ENCODE assay signal across 22 cellular contexts in genomic region chr16:9122342-9122741, GRCh38. TPM values are rescaled to one million over a fixed set of nuclear protein-coding genes. Genes with fewer than 3 reads are reported as not detected.
DNase-seq lines count a peak whose midpoint lies in the region; ATAC-seq and TF ChIP-seq lines count a peak whose summit lies in the region.
"Had no signal": no experiment of that assay in that cellular context is flagged by ENCODE, and none has a peak within 500 bp of the region (broad histone marks: within the 10 kb centered on the region; RNA-seq: fewer than 3 reads in every experiment).

No MANE protein-coding gene starts in this region.

- H3K9me3 ChIP-seq in DND-41 (ENCODE audit: insufficient read depth, low read length, severe bottlenecking): no peaks in the 10 kb centered on the region
- H3K9me3 ChIP-seq in colonic mucosa: no peaks in the 10 kb centered on the region
- no peaks in the 10 kb centered on the region for H3K9me3 ChIP-seq in spleen
- no peaks in the 10 kb centered on the region for H3K9me3 ChIP-seq in Caco-2
- H3K9me3 ChIP-seq: tibial nerve had no signal

- H4K20me1 ChIP-seq in DND-41 (ENCODE audit: insufficient read depth, low read length): peaks cover 64% of the 10 kb centered on the region

- intact Hi-C loops in colonic mucosa (cut with DNase I): no loop called here
- intact Hi-C loops in spleen (cut with DNase I; ENCODE audit: low total_unique reads): loop anchor here (10.0 kb wide), 1 partner anchor 228 kb away; no protein-coding TSS in a partner anchor
- intact Hi-C loops in Caco-2 (cut with micrococcal nuclease; ENCODE audit: unreplicated experiment): no loop called here

- CTCF ChIA-PET in activated CD8-positive, alpha-beta memory T cell treated with anti-CD3 and anti-CD28 coated beads, Interleukin-2, amount 10 ng/mL, durations not matched to agents 7 days and 5 days (lab: Charles Lee): interaction anchor here (1.9 to 2.4 kb wide), 2 partner anchors 13 to 17 kb away, joined by 7 to 9 read pairs; no protein-coding TSS in a partner anchor
- CTCF ChIA-PET in Caco-2 (lab: Charles Lee): no interaction called here

- H3K36me3 ChIP-seq in DND-41 (ENCODE audit: insufficient read depth, low read length) (peaks cover 76% of the 10 kb centered on the region), colonic mucosa (peaks cover 5% of the 10 kb centered on the region), spleen (peaks cover 0 to 86% (median 27%) of the 10 kb centered on the region in 6 donors), Caco-2 (ENCODE audit: control insufficient read depth, insufficient read depth, low read length) (peaks cover 2% of the 10 kb centered on the region)

- H3K27me3 Mint-ChIP-seq in activated CD8-positive, alpha-beta memory T cell treated with anti-CD3 and anti-CD28 coated beads, Interleukin-2, amount 10 ng/mL, durations not matched to agents 7 days and 5 days: no peaks in the 10 kb centered on the region
- H3K27me3 Mint-ChIP-seq in Caco-2 (ENCODE audit: insufficient read depth, unreplicated experiment): no peaks in the 10 kb centered on the region
- H3K27me3 Mint-ChIP-seq: activated naive CD8-positive, alpha-beta T cell; progenitor cell of endocrine pancreas; stimulated activated naive CD8-positive, alpha-beta T cell treated with anti-CD3 and anti-CD28 coated beads, Interleukin-15, Interleukin-2, amounts not matched to agents 100 ng/mL and 50 ng/mL, for 24 hours had no signal

- 88 to 94% (median 90%) methylated on average over 5 of the region's 5 CpGs for WGBS in spleen, 5 donors

- DNase-seq in activated CD8-positive, alpha-beta memory T cell treated with anti-CD3 and anti-CD28 coated beads, Interleukin-2, amount 10 ng/mL, durations not matched to agents 7 days and 5 days: peak; percentile 29
- DNase-seq in activated CD8-positive, alpha-beta memory T cell treated with anti-CD3 and anti-CD28 coated beads, Interleukin-2, amount 50 U/mL, for 4 hours: no peak
- DNase-seq in DND-41 (no peak), colonic mucosa (no peak), spleen (peak; percentile 47), erythroblast (lab: John Stamatoyannopoulos, UW) (no peak), Caco-2 (no peak)
- no peak for DNase-seq in stimulated activated CD4-positive, alpha-beta T cell treated with anti-CD3 and anti-CD28 coated beads, Interleukin-4, amount 100 ng/mL, for 24 hours
- DNase-seq: ACHN; IMR-90; left ventricle myocardium superior; NCI-H1417; NCI-H2107; NK-92 treated with Interleukin-12 subunit alpha and Interleukin-12 subunit beta, amount 100 ng/mL, for 24 hours; T-helper 9 cell had no signal

- no peaks in the 10 kb centered on the region for H3K27me3 ChIP-seq in DND-41 (ENCODE audit: insufficient read depth, low read length, poor library complexity)
- H3K27me3 ChIP-seq in colonic mucosa: no peaks in the 10 kb centered on the region
- H3K27me3 ChIP-seq in spleen (replicated peaks in 1 of 7): no peaks in the 10 kb centered on the region
- no peaks in the 10 kb centered on the region for H3K27me3 ChIP-seq in Caco-2 (replicated peaks; ENCODE audit: control insufficient read depth, insufficient read depth, low read length)
- H3K27me3 ChIP-seq: hepatocyte, tibial nerve had no signal

- TF ChIP-seq POLR2A in spleen (IDR thresholded peaks at IDR 0.05) (no peak), erythroblast (IDR thresholded peaks at IDR 0.05; ENCODE audit: low read length) (no peak)

- H3K4me2 ChIP-seq in DND-41 (ENCODE audit: insufficient read depth, low read length): no peak overlapping the region
- H3K4me2 ChIP-seq: hepatocyte had no signal

- H3K4me3 Mint-ChIP-seq in activated CD8-positive, alpha-beta memory T cell treated with anti-CD3 and anti-CD28 coated beads, Interleukin-2, amount 10 ng/mL, durations not matched to agents 7 days and 5 days: no peak overlapping the region
- no peak overlapping the region for H3K4me3 Mint-ChIP-seq in Caco-2 (ENCODE audit: unreplicated experiment)
- H3K4me3 Mint-ChIP-seq: activated naive CD8-positive, alpha-beta T cell; stimulated activated naive CD8-positive, alpha-beta T cell treated with anti-CD3 and anti-CD28 coated beads, Interleukin-15, Interleukin-2, amounts not matched to agents 100 ng/mL and 50 ng/mL, for 24 hours had no signal

- H3K36me3 Mint-ChIP-seq in activated CD8-positive, alpha-beta memory T cell treated with anti-CD3 and anti-CD28 coated beads, Interleukin-2, amount 10 ng/mL, durations not matched to agents 7 days and 5 days: peaks cover 39% of the 10 kb centered on the region
- peaks cover 56% of the 10 kb centered on the region for H3K36me3 Mint-ChIP-seq in Caco-2 (ENCODE audit: insufficient read depth, unreplicated experiment)
- H3K36me3 Mint-ChIP-seq: activated naive CD8-positive, alpha-beta T cell had no signal

- H3K4me1 ChIP-seq in DND-41 (ENCODE audit: insufficient read depth, low read length) (peaks cover 37% of the 10 kb centered on the region), colonic mucosa (peaks cover 17% of the 10 kb centered on the region), spleen (peaks cover 17 to 100% (median 53%) of the 10 kb centered on the region in 6 donors), Caco-2 (no peaks in the 10 kb centered on the region; the same call in 1 of the 2 replicates)

- H3K4me3 ChIP-seq in DND-41 (ENCODE audit: low read depth in 1 of 2, low read length in 2 of 2): no peak overlapping the region
- no peak overlapping the region for H3K4me3 ChIP-seq in colonic mucosa
- no peak overlapping the region for H3K4me3 ChIP-seq in spleen
- no peak overlapping the region for H3K4me3 ChIP-seq in Caco-2 (ENCODE audit: low read depth, low read length)
- H3K4me3 ChIP-seq: hepatocyte, skin epidermis, tibial nerve had no signal

- no peak overlapping the region for H3K27ac Mint-ChIP-seq in activated CD8-positive, alpha-beta memory T cell treated with anti-CD3 and anti-CD28 coated beads, Interleukin-2, amount 10 ng/mL, durations not matched to agents 7 days and 5 days
- H3K27ac Mint-ChIP-seq in Caco-2 (ENCODE audit: unreplicated experiment): no peak overlapping the region
- H3K27ac Mint-ChIP-seq: progenitor cell of endocrine pancreas; stimulated activated naive CD8-positive, alpha-beta T cell treated with anti-CD3 and anti-CD28 coated beads, Interleukin-15, Interleukin-2, amounts not matched to agents 100 ng/mL and 50 ng/mL, for 24 hours had no signal

- H3K27ac ChIP-seq in DND-41 (ENCODE audit: low read length) (0 out of 2 replicates have a peak overlapping the region, but pooled peaks have one; percentile 11), colonic mucosa (peak overlapping the region; percentile 83), spleen (peak overlapping the region in 1 of 8 donors; percentile 68)
- H3K27ac ChIP-seq: hepatocyte, tibial nerve had no signal

- BruUV-seq in Caco-2 (replicated peaks; lab: Mats Ljungman, UMichigan): no TSS peak

- TF ChIP-seq CTCF in DND-41 (IDR thresholded peaks at IDR 0.05; ENCODE audit: borderline replicate concordance, extremely low read depth, low read length, poor library complexity, severe bottlenecking): no peak
- TF ChIP-seq CTCF in colonic mucosa (IDR thresholded peaks at IDR 0.05): no peak
- no peak for TF ChIP-seq CTCF in spleen (IDR thresholded peaks at IDR 0.05 in 8 of 11, conservative IDR thresholded peaks at IDR 0.05 in 3 of 11)
- no peak for TF ChIP-seq CTCF in Caco-2 (IDR thresholded peaks at IDR 0.05; ENCODE audit: insufficient read depth in 1 of 2, low read depth in 1 of 2, low read length in 1 of 2, severe bottlenecking in 1 of 2, unreplicated experiment in 1 of 2)

- peaks cover 54% of the 10 kb centered on the region for H3K4me1 Mint-ChIP-seq in activated CD8-positive, alpha-beta memory T cell treated with anti-CD3 and anti-CD28 coated beads, Interleukin-2, amount 10 ng/mL, durations not matched to agents 7 days and 5 days
- no peaks in the 10 kb centered on the region for H3K4me1 Mint-ChIP-seq in Caco-2 (ENCODE audit: low read depth, unreplicated experiment)

- H3K9ac ChIP-seq in DND-41 (ENCODE audit: low read depth, low read length) (no peak overlapping the region), colonic mucosa (ENCODE audit: low read depth in 2 of 2, low read length in 2 of 2) (peak overlapping the region in 1 of 2 donors; percentile 7)

- POLR2A ChIA-PET in Caco-2 (lab: Charles Lee): interaction anchor here (1.0 kb wide), 1 partner anchor 31 kb away, joined by 4 read pairs; the partner anchor contains the start of gene HAPSTR1

- ATAC-seq in activated CD8-positive, alpha-beta memory T cell treated with anti-CD3 and anti-CD28 coated beads, Interleukin-2, amount 10 ng/mL, durations not matched to agents 7 days and 5 days: no peak
- no peak for ATAC-seq in DND-41 (ENCODE audit: insufficient read depth, low read depth)
- ATAC-seq: left ventricle myocardium superior had no signal

- peaks cover 61% of the 10 kb centered on the region for H3K79me2 ChIP-seq in DND-41 (ENCODE audit: insufficient read depth, low read length)

- H3K9me3 Mint-ChIP-seq in activated CD8-positive, alpha-beta memory T cell treated with anti-CD3 and anti-CD28 coated beads, Interleukin-2, amount 10 ng/mL, durations not matched to agents 7 days and 5 days (ENCODE audit: low read depth): no peaks in the 10 kb centered on the region
- H3K9me3 Mint-ChIP-seq in Caco-2 (ENCODE audit: unreplicated experiment): no peaks in the 10 kb centered on the region
- H3K9me3 Mint-ChIP-seq: CD14-positive monocyte; stimulated activated naive CD8-positive, alpha-beta T cell treated with anti-CD3 and anti-CD28 coated beads, Interleukin-15, Interleukin-2, amounts not matched to agents 100 ng/mL and 50 ng/mL, for 24 hours had no signal

- H2AFZ ChIP-seq in DND-41 (ENCODE audit: low read depth, low read length): no peak overlapping the region
- H2AFZ ChIP-seq: hepatocyte had no signal

RNA-seq across cellular contexts. Expression of gene HAPSTR1, which starts 30.9 kb away (rescaled TPM):
- 10 to 100 TPM; 52.3 to 63.8 TPM for total RNA-seq in activated CD8-positive, alpha-beta memory T cell treated with anti-CD3 and anti-CD28 coated beads, Interleukin-2, amount 10 ng/mL, durations not matched to agents 7 days and 5 days
- total RNA-seq in colonic mucosa: 10 to 100 TPM; 50.2 to 57.0 TPM
- 10 to 100 TPM; 60.0 to 84.1 (median 76.3) TPM for total RNA-seq in spleen
- 10 to 100 TPM in 1 of 3 donors, 1 to 10 TPM in 2; 7.3 to 15.0 (median 8.4) TPM for polyA plus RNA-seq in spleen
- 42.9 and 47.1 TPM in 2 replicates for total RNA-seq in Caco-2 (2022)

Comparison
In these comparisons a context has a peak if more than half of its experiments do, and no peak if none do; other contexts are left out.
1. DNase-seq: peak in activated CD8-positive, alpha-beta memory T cell treated with anti-CD3 and anti-CD28 coated beads, Interleukin-2, amount 10 ng/mL, durations not matched to agents 7 days and 5 days (single experiment) and spleen (single experiment); none in activated CD8-positive, alpha-beta memory T cell treated with anti-CD3 and anti-CD28 coated beads, Interleukin-2, amount 50 U/mL, for 4 hours (single experiment), DND-41 (single experiment), colonic mucosa (single experiment), stimulated activated CD4-positive, alpha-beta T cell treated with anti-CD3 and anti-CD28 coated beads, Interleukin-4, amount 100 ng/mL, for 24 hours (single experiment), erythroblast (0 of 2) and Caco-2 (0 of 2).